ENCODE assay signal across 1 cellular context in genomic region chr10:934746-935406, GRCh38.
TF ChIP-seq lines count a peak whose summit lies in the region.

No MANE protein-coding gene starts in this region.

TF ChIP-seq in HepG2, 621 proteins besides CTCF, POLR2A, EP300 and RAD21 (continued from another document and continues in another):
- TF ChIP-seq, protein P1, sequence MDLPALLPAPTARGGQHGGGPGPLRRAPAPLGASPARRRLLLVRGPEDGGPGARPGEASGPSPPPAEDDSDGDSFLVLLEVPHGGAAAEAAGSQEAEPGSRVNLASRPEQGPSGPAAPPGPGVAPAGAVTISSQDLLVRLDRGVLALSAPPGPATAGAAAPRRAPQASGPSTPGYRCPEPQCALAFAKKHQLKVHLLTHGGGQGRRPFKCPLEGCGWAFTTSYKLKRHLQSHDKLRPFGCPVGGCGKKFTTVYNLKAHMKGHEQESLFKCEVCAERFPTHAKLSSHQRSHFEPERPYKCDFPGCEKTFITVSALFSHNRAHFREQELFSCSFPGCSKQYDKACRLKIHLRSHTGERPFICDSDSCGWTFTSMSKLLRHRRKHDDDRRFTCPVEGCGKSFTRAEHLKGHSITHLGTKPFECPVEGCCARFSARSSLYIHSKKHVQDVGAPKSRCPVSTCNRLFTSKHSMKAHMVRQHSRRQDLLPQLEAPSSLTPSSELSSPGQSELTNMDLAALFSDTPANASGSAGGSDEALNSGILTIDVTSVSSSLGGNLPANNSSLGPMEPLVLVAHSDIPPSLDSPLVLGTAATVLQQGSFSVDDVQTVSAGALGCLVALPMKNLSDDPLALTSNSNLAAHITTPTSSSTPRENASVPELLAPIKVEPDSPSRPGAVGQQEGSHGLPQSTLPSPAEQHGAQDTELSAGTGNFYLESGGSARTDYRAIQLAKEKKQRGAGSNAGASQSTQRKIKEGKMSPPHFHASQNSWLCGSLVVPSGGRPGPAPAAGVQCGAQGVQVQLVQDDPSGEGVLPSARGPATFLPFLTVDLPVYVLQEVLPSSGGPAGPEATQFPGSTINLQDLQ (CRISPR knock-in tag; IDR thresholded peaks at IDR 0.05), result no peak
- TF ChIP-seq, protein P2, sequence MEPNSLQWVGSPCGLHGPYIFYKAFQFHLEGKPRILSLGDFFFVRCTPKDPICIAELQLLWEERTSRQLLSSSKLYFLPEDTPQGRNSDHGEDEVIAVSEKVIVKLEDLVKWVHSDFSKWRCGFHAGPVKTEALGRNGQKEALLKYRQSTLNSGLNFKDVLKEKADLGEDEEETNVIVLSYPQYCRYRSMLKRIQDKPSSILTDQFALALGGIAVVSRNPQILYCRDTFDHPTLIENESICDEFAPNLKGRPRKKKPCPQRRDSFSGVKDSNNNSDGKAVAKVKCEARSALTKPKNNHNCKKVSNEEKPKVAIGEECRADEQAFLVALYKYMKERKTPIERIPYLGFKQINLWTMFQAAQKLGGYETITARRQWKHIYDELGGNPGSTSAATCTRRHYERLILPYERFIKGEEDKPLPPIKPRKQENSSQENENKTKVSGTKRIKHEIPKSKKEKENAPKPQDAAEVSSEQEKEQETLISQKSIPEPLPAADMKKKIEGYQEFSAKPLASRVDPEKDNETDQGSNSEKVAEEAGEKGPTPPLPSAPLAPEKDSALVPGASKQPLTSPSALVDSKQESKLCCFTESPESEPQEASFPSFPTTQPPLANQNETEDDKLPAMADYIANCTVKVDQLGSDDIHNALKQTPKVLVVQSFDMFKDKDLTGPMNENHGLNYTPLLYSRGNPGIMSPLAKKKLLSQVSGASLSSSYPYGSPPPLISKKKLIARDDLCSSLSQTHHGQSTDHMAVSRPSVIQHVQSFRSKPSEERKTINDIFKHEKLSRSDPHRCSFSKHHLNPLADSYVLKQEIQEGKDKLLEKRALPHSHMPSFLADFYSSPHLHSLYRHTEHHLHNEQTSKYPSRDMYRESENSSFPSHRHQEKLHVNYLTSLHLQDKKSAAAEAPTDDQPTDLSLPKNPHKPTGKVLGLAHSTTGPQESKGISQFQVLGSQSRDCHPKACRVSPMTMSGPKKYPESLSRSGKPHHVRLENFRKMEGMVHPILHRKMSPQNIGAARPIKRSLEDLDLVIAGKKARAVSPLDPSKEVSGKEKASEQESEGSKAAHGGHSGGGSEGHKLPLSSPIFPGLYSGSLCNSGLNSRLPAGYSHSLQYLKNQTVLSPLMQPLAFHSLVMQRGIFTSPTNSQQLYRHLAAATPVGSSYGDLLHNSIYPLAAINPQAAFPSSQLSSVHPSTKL (CRISPR knock-in tag; IDR thresholded peaks at IDR 0.05), result no peak; the same call in 1 of the 2 replicates
- TF ChIP-seq, protein P3, sequence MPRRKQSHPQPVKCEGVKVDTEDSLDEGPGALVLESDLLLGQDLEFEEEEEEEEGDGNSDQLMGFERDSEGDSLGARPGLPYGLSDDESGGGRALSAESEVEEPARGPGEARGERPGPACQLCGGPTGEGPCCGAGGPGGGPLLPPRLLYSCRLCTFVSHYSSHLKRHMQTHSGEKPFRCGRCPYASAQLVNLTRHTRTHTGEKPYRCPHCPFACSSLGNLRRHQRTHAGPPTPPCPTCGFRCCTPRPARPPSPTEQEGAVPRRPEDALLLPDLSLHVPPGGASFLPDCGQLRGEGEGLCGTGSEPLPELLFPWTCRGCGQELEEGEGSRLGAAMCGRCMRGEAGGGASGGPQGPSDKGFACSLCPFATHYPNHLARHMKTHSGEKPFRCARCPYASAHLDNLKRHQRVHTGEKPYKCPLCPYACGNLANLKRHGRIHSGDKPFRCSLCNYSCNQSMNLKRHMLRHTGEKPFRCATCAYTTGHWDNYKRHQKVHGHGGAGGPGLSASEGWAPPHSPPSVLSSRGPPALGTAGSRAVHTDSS (CRISPR knock-in tag; conservative IDR thresholded peaks at IDR 0.05), result no peak
- TF ChIP-seq HNRNPH1 (optimal IDR thresholded peaks at IDR 0.05; ENCODE audit: low read depth, low read length) (no peak), MLX (CRISPR knock-in tag; IDR thresholded peaks at IDR 0.05) (no peak), ZNF878 (CRISPR knock-in tag; IDR thresholded peaks at IDR 0.05) (0 out of 2 replicates have a peak, but pooled peaks have one; percentile 13), ATRX (CRISPR knock-in tag; IDR thresholded peaks at IDR 0.05; ENCODE audit: borderline replicate concordance) (no peak), ZNF704 (CRISPR knock-in tag; IDR thresholded peaks at IDR 0.05; ENCODE audit: borderline replicate concordance) (no peak), FOXJ3 (CRISPR knock-in tag; IDR thresholded peaks at IDR 0.05; ENCODE audit: borderline replicate concordance) (no peak), ZNF138 (CRISPR knock-in tag; IDR thresholded peaks at IDR 0.05; ENCODE audit: low read depth) (no peak), ZNF382 (CRISPR knock-in tag; IDR thresholded peaks at IDR 0.05; ENCODE audit: borderline replicate concordance) (no peak), NR2F1 (CRISPR knock-in tag; IDR thresholded peaks at IDR 0.05) (no peak), TAF15 (IDR thresholded peaks at IDR 0.05; ENCODE audit: low read depth, low read length, poor library complexity, severe bottlenecking) (no peak), THAP11 (CRISPR knock-in tag; IDR thresholded peaks at IDR 0.05) (no peak), ZBED4 (CRISPR knock-in tag; IDR thresholded peaks at IDR 0.05; ENCODE audit: borderline replicate concordance) (0 out of 2 replicates have a peak, but pooled peaks have one; percentile 20), ZNF207 (IDR thresholded peaks at IDR 0.05; ENCODE audit: borderline replicate concordance) (no peak), PHF21A (CRISPR knock-in tag; IDR thresholded peaks at IDR 0.05) (no peak), ZFP36L2 (CRISPR knock-in tag; IDR thresholded peaks at IDR 0.05) (no peak), MATR3 (CRISPR knock-in tag; IDR thresholded peaks at IDR 0.05) (no peak), RCOR2 (CRISPR knock-in tag; IDR thresholded peaks at IDR 0.05) (no peak), ZNF143 (CRISPR knock-in tag; IDR thresholded peaks at IDR 0.05) (no peak), NCOR1 (IDR thresholded peaks at IDR 0.05; ENCODE audit: borderline replicate concordance, low read length) (peak; percentile 86), TOPORS (CRISPR knock-in tag; IDR thresholded peaks at IDR 0.05) (no peak), MIER2 (CRISPR knock-in tag; IDR thresholded peaks at IDR 0.05) (no peak), ZNF747 (CRISPR knock-in tag; IDR thresholded peaks at IDR 0.05; ENCODE audit: borderline replicate concordance) (no peak), MTA1 (CRISPR knock-in tag; IDR thresholded peaks at IDR 0.05; ENCODE audit: borderline replicate concordance) (0 out of 2 replicates have a peak, but pooled peaks have one; percentile 36), ZNF766 (CRISPR knock-in tag; IDR thresholded peaks at IDR 0.05; ENCODE audit: borderline replicate concordance) (no peak), SMARCE1 (IDR thresholded peaks at IDR 0.05; ENCODE audit: borderline replicate concordance) (no peak), ZNF432 (CRISPR knock-in tag; IDR thresholded peaks at IDR 0.05; ENCODE audit: borderline replicate concordance) (no peak), NFE2L2 (IDR thresholded peaks at IDR 0.05; ENCODE audit: low read length) (no peak), GFI1 (CRISPR knock-in tag; IDR thresholded peaks at IDR 0.05; ENCODE audit: borderline replicate concordance) (0 out of 2 replicates have a peak, but pooled peaks have one; percentile 25), TSC22D2 (CRISPR knock-in tag; IDR thresholded peaks at IDR 0.05; ENCODE audit: borderline replicate concordance) (no peak), SRSF4 (IDR thresholded peaks at IDR 0.05; ENCODE audit: low read depth, low read length, poor library complexity, severe bottlenecking) (no peak), ZNF501 (CRISPR knock-in tag; IDR thresholded peaks at IDR 0.05) (peak; percentile 72; the same call in 1 of the 2 replicates), SALL1 (CRISPR knock-in tag; IDR thresholded peaks at IDR 0.05) (peak; percentile 47), ZNF749 (CRISPR knock-in tag; IDR thresholded peaks at IDR 0.05; ENCODE audit: borderline replicate concordance) (no peak), ZNF776 (CRISPR knock-in tag; IDR thresholded peaks at IDR 0.05) (no peak), LRRFIP1 (CRISPR knock-in tag; conservative IDR thresholded peaks at IDR 0.05) (no peak), MYNN (CRISPR knock-in tag; IDR thresholded peaks at IDR 0.05; ENCODE audit: low read depth) (no peak), ZFP1 (CRISPR knock-in tag; IDR thresholded peaks at IDR 0.05) (no peak), ZSCAN9 (CRISPR knock-in tag; IDR thresholded peaks at IDR 0.05; ENCODE audit: borderline replicate concordance) (no peak), ZNF644 (CRISPR knock-in tag; IDR thresholded peaks at IDR 0.05; ENCODE audit: low read depth) (no peak), SMAD1 (CRISPR knock-in tag; IDR thresholded peaks at IDR 0.05; ENCODE audit: borderline replicate concordance, low read depth) (no peak), REPIN1 (CRISPR knock-in tag; IDR thresholded peaks at IDR 0.05; ENCODE audit: borderline replicate concordance, low read depth) (no peak), ZNF781 (CRISPR knock-in tag; IDR thresholded peaks at IDR 0.05; ENCODE audit: borderline replicate concordance, not compliant biosample characterization) (no peak), NCOA2 (CRISPR knock-in tag; IDR thresholded peaks at IDR 0.05) (no peak), ZNF569 (CRISPR knock-in tag; IDR thresholded peaks at IDR 0.05; ENCODE audit: borderline replicate concordance) (no peak), MTF2 (CRISPR knock-in tag; IDR thresholded peaks at IDR 0.05; ENCODE audit: borderline replicate concordance) (no peak)
- TF ChIP-seq, protein P4, sequence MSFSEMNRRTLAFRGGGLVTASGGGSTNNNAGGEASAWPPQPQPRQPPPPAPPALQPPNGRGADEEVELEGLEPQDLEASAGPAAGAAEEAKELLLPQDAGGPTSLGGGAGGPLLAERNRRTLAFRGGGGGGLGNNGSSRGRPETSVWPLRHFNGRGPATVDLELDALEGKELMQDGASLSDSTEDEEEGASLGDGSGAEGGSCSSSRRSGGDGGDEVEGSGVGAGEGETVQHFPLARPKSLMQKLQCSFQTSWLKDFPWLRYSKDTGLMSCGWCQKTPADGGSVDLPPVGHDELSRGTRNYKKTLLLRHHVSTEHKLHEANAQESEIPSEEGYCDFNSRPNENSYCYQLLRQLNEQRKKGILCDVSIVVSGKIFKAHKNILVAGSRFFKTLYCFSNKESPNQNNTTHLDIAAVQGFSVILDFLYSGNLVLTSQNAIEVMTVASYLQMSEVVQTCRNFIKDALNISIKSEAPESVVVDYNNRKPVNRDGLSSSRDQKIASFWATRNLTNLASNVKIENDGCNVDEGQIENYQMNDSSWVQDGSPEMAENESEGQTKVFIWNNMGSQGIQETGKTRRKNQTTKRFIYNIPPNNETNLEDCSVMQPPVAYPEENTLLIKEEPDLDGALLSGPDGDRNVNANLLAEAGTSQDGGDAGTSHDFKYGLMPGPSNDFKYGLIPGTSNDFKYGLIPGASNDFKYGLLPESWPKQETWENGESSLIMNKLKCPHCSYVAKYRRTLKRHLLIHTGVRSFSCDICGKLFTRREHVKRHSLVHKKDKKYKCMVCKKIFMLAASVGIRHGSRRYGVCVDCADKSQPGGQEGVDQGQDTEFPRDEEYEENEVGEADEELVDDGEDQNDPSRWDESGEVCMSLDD (CRISPR knock-in tag; IDR thresholded peaks at IDR 0.05; ENCODE audit: borderline replicate concordance), result no peak
